Comparison of ENCODE assay signal across 37 cellular contexts in the genomic region with DNA sequence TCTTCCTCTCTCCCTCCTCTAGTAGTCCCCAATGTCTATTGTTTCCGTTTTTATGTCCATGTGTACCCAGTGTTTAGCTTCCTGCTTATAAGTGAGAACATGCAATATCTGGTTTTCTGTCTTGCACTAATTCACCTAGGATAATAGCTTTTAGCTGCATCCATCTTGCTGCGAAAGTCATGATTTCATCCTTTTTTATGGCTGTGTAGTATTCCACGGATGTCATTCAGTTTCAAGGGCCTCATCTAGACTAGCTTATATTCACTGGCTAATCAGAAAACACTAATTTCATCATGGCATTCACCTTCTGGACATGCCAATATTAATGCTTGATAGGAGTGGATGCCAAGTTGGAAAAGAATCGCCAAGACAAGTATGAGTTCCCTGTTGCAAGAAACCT.
A peak's percentile ranks its signal among the peaks of the same experiment; 100 is the strongest.
DNase-seq lines count a peak whose midpoint lies in the region; ATAC-seq, FAIRE-seq and TF ChIP-seq lines count a peak whose summit lies in the region.
"Had no signal": no experiment of that assay in that cellular context is flagged by ENCODE, and none has a peak within 500 bp of the region (broad histone marks: within the 10 kb centered on the region; RNA-seq: fewer than 3 reads in every experiment).

No MANE protein-coding gene starts in this region.

- no TSS peak for BruUV-seq in K562 (replicated peaks; lab: Mats Ljungman, UMichigan)

- in situ Hi-C loops in K562 (cut with MboI): no loop called here
- in situ Hi-C loops in GM13977 (cut with MboI; ENCODE audit: low pct_unique_long_range_greater_than_20kb, low sequenced_read_pairs, unreplicated experiment): no loop called here

- peaks cover 13% of the 10 kb centered on the region for H3K9me3 Mint-ChIP-seq in endodermal cell

- H3K27ac ChIP-seq in HEK293 (ENCODE audit: extremely low read depth, low read depth, low read length) (no peak overlapping the region), K562 (ENCODE audit: extremely low read depth, low read depth, low read length) (no peak overlapping the region), H1 (ENCODE audit: low read depth, low read length) (no peak overlapping the region), endodermal cell (ENCODE audit: low read depth, low read length) (no peak overlapping the region), colonic mucosa (no peak overlapping the region)
- H3K27ac ChIP-seq: 22Rv1, A549, BLaER1, C4-2B had no signal

- H2BK15ac ChIP-seq in H1 (ENCODE audit: low read length): no peak overlapping the region

- WGBS in K562 (ENCODE audit: insufficient coverage, low coverage, missing lambda C conversion rate): 2% methylated on average over 4 of the region's 4 CpGs
- 95% methylated on average over 4 of the region's 4 CpGs; no CpG with 5 or more reads in 1 of the 2 experiments for WGBS in H1 (ENCODE audit: extremely low coverage in 1 of 2, insufficient coverage in 1 of 2, insufficient read length in 1 of 2, insufficient replicate concordance in 2 of 2, low coverage in 1 of 2, low lambda C conversion rate in 2 of 2, missing lambda C conversion rate in 1 of 2), 2 experiments
- 96 to 100% methylated on average over 2 to 4 of the region's 4 CpGs for WGBS in endodermal cell (ENCODE audit: insufficient coverage in 1 of 2, insufficient read length in 1 of 2), 2 experiments
- WGBS in lower leg skin, 2 donors: 95 to 96% methylated on average over 4 of the region's 4 CpGs

- H3K9ac ChIP-seq in K562 (ENCODE audit: insufficient read depth in 1 of 2, low read depth in 2 of 2, low read length in 2 of 2) (no peak overlapping the region), H1 (replicated peaks in 1 of 4; ENCODE audit: extremely low read depth in 1 of 4, low read depth in 3 of 4, low read length in 3 of 4) (no peak overlapping the region), endodermal cell (ENCODE audit: extremely low read depth, low read length, poor library complexity, severe bottlenecking) (no peak overlapping the region), colonic mucosa (ENCODE audit: low read depth in 2 of 2, low read length in 2 of 2) (no peak overlapping the region)
- H3K9ac ChIP-seq: BLaER1; BLaER1 treated with 17β-estradiol and CSF1 and Interleukin-3, amounts not matched to agents 10 nM and 100 nM had no signal

- no peak overlapping the region for H3K18ac ChIP-seq in H1 (ENCODE audit: extremely low read depth, low read length)

- H3K4me3 Mint-ChIP-seq in endodermal cell: no peak overlapping the region
- H3K4me3 Mint-ChIP-seq: B cell; CD14-positive monocyte; CD4-positive, alpha-beta memory T cell; CD4-positive, alpha-beta T cell; CD4-positive, CD25-positive, alpha-beta regulatory T cell; CD8-positive, alpha-beta memory T cell; CD8-positive, alpha-beta T cell had no signal

- no peak overlapping the region for H4K8ac ChIP-seq in H1 (ENCODE audit: extremely low read depth, insufficient read depth, low read length)

- H3K79me2 ChIP-seq in K562 (ENCODE audit: control insufficient read depth, insufficient read depth, low read length) (no peaks in the 10 kb centered on the region), H1 (ENCODE audit: control insufficient read depth in 1 of 2, insufficient read depth in 2 of 2, low read length in 2 of 2) (no peaks in the 10 kb centered on the region)

- H3K9me1 ChIP-seq in K562 (ENCODE audit: control insufficient read depth, insufficient read depth, low read length): no peaks in the 10 kb centered on the region

- H3K27me3 ChIP-seq in K562 (ENCODE audit: control insufficient read depth in 2 of 2, insufficient read depth in 2 of 2, low read length in 2 of 2): no peaks in the 10 kb centered on the region
- no peaks in the 10 kb centered on the region for H3K27me3 ChIP-seq in H1 (replicated peaks in 1 of 4; ENCODE audit: control insufficient read depth in 3 of 4, extremely low read depth in 1 of 4, insufficient read depth in 3 of 4, low read length in 3 of 4)
- H3K27me3 ChIP-seq in endodermal cell (ENCODE audit: control insufficient read depth, insufficient read depth, low read length, poor library complexity, severe bottlenecking): no peaks in the 10 kb centered on the region
- H3K27me3 ChIP-seq in colonic mucosa: no peaks in the 10 kb centered on the region
- H3K27me3 ChIP-seq: BE2C; BLaER1; BLaER1 treated with 17β-estradiol and CSF1 and Interleukin-3, amounts not matched to agents 10 nM and 100 nM had no signal

- H3K4me1 Mint-ChIP-seq in endodermal cell: peaks cover 20% of the 10 kb centered on the region
- H3K4me1 Mint-ChIP-seq: B cell; CD14-positive monocyte; CD4-positive, alpha-beta memory T cell; CD4-positive, CD25-positive, alpha-beta regulatory T cell; CD8-positive, alpha-beta memory T cell had no signal

- no peak for DNase-seq in K562 (ENCODE audit: extremely low read depth in 1 of 4, low spot score in 3 of 4)
- no peak for DNase-seq in H1 (ENCODE audit: low read depth in 1 of 2, low spot score in 2 of 2)
- DNase-seq in endodermal cell: no peak
- no peak for DNase-seq in GM13977 (ENCODE audit: low spot score)
- no peak for DNase-seq in stimulated activated CD4-positive, alpha-beta T cell treated with anti-CD3 and anti-CD28 coated beads, Interleukin-4, amount 100 ng/mL, for 24 hours
- DNase-seq in lower leg skin (ENCODE audit: low spot score in 2 of 2): no peak
- no peak for DNase-seq in colonic mucosa
- DNase-seq: 8988T; ACHN; AML-193; BE2C; C1 segment of cervical spinal cord; Caco-2; Calu3; CD4-positive, alpha-beta memory T cell; CD4-positive, alpha-beta T cell; CD4-positive, CD25-positive, alpha-beta regulatory T cell; CD8-positive, alpha-beta memory T cell; CD8-positive, alpha-beta T cell; COR-L47; DMS 273 treated with DMSO at 0.1 percent for 48 hours; DMS153; DMS53; DMS79; DMS79 treated with DMSO at 0.1 percent for 48 hours; DND-41; EL had no signal

- no peak overlapping the region for H3K23ac ChIP-seq in H1 (ENCODE audit: insufficient read length)

- H3K27me3 Mint-ChIP-seq in endodermal cell (ENCODE audit: insufficient read depth): no peaks in the 10 kb centered on the region
- H3K27me3 Mint-ChIP-seq: B cell; CD4-positive, alpha-beta memory T cell; CD4-positive, alpha-beta T cell; CD4-positive, CD25-positive, alpha-beta regulatory T cell had no signal

- TF ChIP-seq POLR2A in K562 (conservative IDR thresholded peaks at IDR 0.05) (no peak), H1 (IDR thresholded peaks at IDR 0.05; ENCODE audit: control extremely low read depth in 1 of 2, low read depth in 2 of 2, low read length in 2 of 2) (no peak), lower leg skin (IDR thresholded peaks at IDR 0.05) (no peak)

- no peak overlapping the region for H4K5ac ChIP-seq in H1 (ENCODE audit: insufficient read length, low read depth, low read length)

- TF ChIP-seq RAD21 in K562 (CRISPR knock-in tag; conservative IDR thresholded peaks at IDR 0.05 in 1 of 2, IDR thresholded peaks at IDR 0.05 in 1 of 2) (no peak), H1 (IDR thresholded peaks at IDR 0.05 in 1 of 2, conservative IDR thresholded peaks at IDR 0.05 in 1 of 2; ENCODE audit: low read depth in 2 of 2, low read length in 2 of 2) (no peak)

- no peak for FAIRE-seq in K562 (lab: Jason Lieb, UNC)
- no peak for FAIRE-seq in H1 (lab: Jason Lieb, UNC)
- FAIRE-seq: A204.1, A549, D721Med had no signal

- no peak for TF ChIP-seq EP300 in K562 (IDR thresholded peaks at IDR 0.05; ENCODE audit: low read length)
- TF ChIP-seq EP300 in H1 (IDR thresholded peaks at IDR 0.05; ENCODE audit: borderline replicate concordance in 1 of 2, low read depth in 2 of 2, low read length in 2 of 2): no peak

- H3K4ac ChIP-seq in H1 (replicated peaks; ENCODE audit: insufficient read length, low read depth, low read length): no peak overlapping the region

- H4K20me1 ChIP-seq in K562 (replicated peaks; ENCODE audit: control insufficient read depth, insufficient read depth, low read length) (no peaks in the 10 kb centered on the region), H1 (replicated peaks in 1 of 2; ENCODE audit: control insufficient read depth in 1 of 2, insufficient read depth in 2 of 2, low read length in 2 of 2) (no peaks in the 10 kb centered on the region)
- H4K20me1 ChIP-seq: BLaER1; BLaER1 treated with 17β-estradiol and CSF1 and Interleukin-3, amounts not matched to agents 10 nM and 100 nM had no signal

- no peak overlapping the region for H2BK12ac ChIP-seq in H1 (ENCODE audit: low read depth, low read length)

- H3K27ac Mint-ChIP-seq in endodermal cell: no peak overlapping the region
- H3K27ac Mint-ChIP-seq: B cell; CD14-positive monocyte; CD4-positive, alpha-beta memory T cell; CD4-positive, alpha-beta T cell; CD4-positive, CD25-positive, alpha-beta regulatory T cell; CD8-positive, alpha-beta memory T cell; CD8-positive, alpha-beta T cell had no signal

- H3K23me2 ChIP-seq in H1 (ENCODE audit: low read depth, low read length): 0 out of 2 replicates have a peak, but pooled peaks cover 2% of the 10 kb centered on the region

- H3K4me1 ChIP-seq in HEK293 (ENCODE audit: control insufficient read depth, insufficient read depth, low read length): no peaks in the 10 kb centered on the region
- H3K4me1 ChIP-seq in K562 (replicated peaks in 1 of 2; ENCODE audit: control insufficient read depth in 2 of 2, insufficient read depth in 2 of 2, low read length in 2 of 2): no peaks in the 10 kb centered on the region
- H3K4me1 ChIP-seq in H1 (replicated peaks in 1 of 4; ENCODE audit: control insufficient read depth in 3 of 4, insufficient read depth in 4 of 4, low read length in 3 of 4): peaks cover 6 to 15% (median 15%) of the 10 kb centered on the region in 4 experiments; a peak in 5 of 7 replicates
- no peaks in the 10 kb centered on the region for H3K4me1 ChIP-seq in endodermal cell (ENCODE audit: control insufficient read depth, insufficient read depth, low read length)
- no peaks in the 10 kb centered on the region for H3K4me1 ChIP-seq in colonic mucosa
- H3K4me1 ChIP-seq: Caco-2 had no signal

- H2AFZ ChIP-seq in K562 (ENCODE audit: low read depth, low read length) (no peak overlapping the region), H1 (ENCODE audit: low read length) (no peak overlapping the region)

- TF ChIP-seq CTCF in HEK293 (tag by site-specific recombination; IDR thresholded peaks at IDR 0.05) (no peak), K562 (IDR thresholded peaks at IDR 0.05 in 2 of 3, conservative IDR thresholded peaks at IDR 0.05 in 1 of 3; ENCODE audit: insufficient read depth in 2 of 3, low read depth in 1 of 3, low read length in 3 of 3) (no peak), H1 (IDR thresholded peaks at IDR 0.05; ENCODE audit: control extremely low read depth in 1 of 3, insufficient read depth in 1 of 3, low read depth in 1 of 3, low read length in 3 of 3) (no peak), endodermal cell (conservative IDR thresholded peaks at IDR 0.05) (no peak), GM13977 (IDR thresholded peaks at IDR 0.05; ENCODE audit: extremely low read depth, insufficient read depth, missing control alignments) (no peak), lower leg skin (IDR thresholded peaks at IDR 0.05) (no peak), colonic mucosa (IDR thresholded peaks at IDR 0.05) (no peak)

- H4K91ac ChIP-seq in H1 (replicated peaks; ENCODE audit: insufficient read length, low read length): no peak overlapping the region

- no peak overlapping the region for H2BK20ac ChIP-seq in H1 (ENCODE audit: low read length)

- no peaks in the 10 kb centered on the region for H3K36me3 Mint-ChIP-seq in endodermal cell (ENCODE audit: low read depth)
- H3K36me3 Mint-ChIP-seq: CD14-positive monocyte; CD4-positive, alpha-beta memory T cell; CD4-positive, CD25-positive, alpha-beta regulatory T cell; CD8-positive, alpha-beta memory T cell; CD8-positive, alpha-beta T cell had no signal

- ATAC-seq in K562: no peak
- ATAC-seq: A549; CD8-positive, alpha-beta T cell had no signal

- no peak overlapping the region; the same call in 1 of the 2 replicates for H2AK5ac ChIP-seq in H1 (ENCODE audit: low read depth, low read length)

- H3K9me3 ChIP-seq in HEK293 (ENCODE audit: control insufficient read depth, insufficient read depth, low read depth, low read length): no peaks in the 10 kb centered on the region
- no peaks in the 10 kb centered on the region for H3K9me3 ChIP-seq in K562 (replicated peaks; ENCODE audit: control insufficient read depth, insufficient read depth, low read depth, low read length)
- peaks cover 2 to 3% of the 10 kb centered on the region in 2 experiments; a peak in 1 of 4 replicates for H3K9me3 ChIP-seq in H1 (ENCODE audit: insufficient read depth in 2 of 2, low read depth in 1 of 2, low read length in 1 of 2)
- H3K9me3 ChIP-seq in endodermal cell (ENCODE audit: control insufficient read depth, low read length): peaks cover 23% of the 10 kb centered on the region
- no peaks in the 10 kb centered on the region for H3K9me3 ChIP-seq in colonic mucosa
- H3K9me3 ChIP-seq: A549, BE2C had no signal

- H3K36me3 ChIP-seq in HEK293 (ENCODE audit: control insufficient read depth in 2 of 2, insufficient read depth in 1 of 2, low read length in 2 of 2) (no peaks in the 10 kb centered on the region), K562 (ENCODE audit: control insufficient read depth, insufficient read depth, low read length) (no peaks in the 10 kb centered on the region), H1 (ENCODE audit: control insufficient read depth in 2 of 4, insufficient read depth in 4 of 4, low read length in 3 of 4) (no peaks in the 10 kb centered on the region), endodermal cell (ENCODE audit: control insufficient read depth, insufficient read depth, low read length) (no peaks in the 10 kb centered on the region), colonic mucosa (no peaks in the 10 kb centered on the region)
- H3K36me3 ChIP-seq: BE2C; BLaER1; BLaER1 treated with 17β-estradiol and CSF1 and Interleukin-3, amounts not matched to agents 10 nM and 100 nM had no signal

- intact Hi-C loops in K562 (cut with micrococcal nuclease) (no loop called here), lower leg skin (cut with DNase I; ENCODE audit: low total_unique reads) (no loop called here), colonic mucosa (cut with DNase I) (no loop called here)

- H3K4me3 ChIP-seq in HEK293 (ENCODE audit: low read depth, low read length) (no peak overlapping the region), K562 (no peak overlapping the region), H1 (ENCODE audit: extremely low read depth in 1 of 4, insufficient read depth in 2 of 4, low read depth in 3 of 4, low read length in 4 of 4) (no peak overlapping the region), endodermal cell (ENCODE audit: low read length) (peak overlapping the region; percentile 42), lower leg skin (ENCODE audit: low read depth, poor library complexity, severe bottlenecking) (no peak overlapping the region), colonic mucosa (no peak overlapping the region)
- H3K4me3 ChIP-seq: A549; BLaER1; BLaER1 treated with 17β-estradiol and CSF1 and Interleukin-3, amounts not matched to agents 10 nM and 100 nM had no signal

- H3K14ac ChIP-seq in H1 (ENCODE audit: insufficient read length): no peak overlapping the region

- H3K79me1 ChIP-seq in H1 (ENCODE audit: low read depth, low read length): no peaks in the 10 kb centered on the region

- POLR2A ChIA-PET in HEK293 (lab: Yijun Ruan, JAX) (no interaction called here), K562 (lab: Yijun Ruan, JAX) (no interaction called here), H1 (lab: Charles Lee; ENCODE audit: partially characterized antibody) (no interaction called here)

- H3K4me2 ChIP-seq in K562 (ENCODE audit: insufficient read depth, low read length): no peak overlapping the region
- no peak overlapping the region for H3K4me2 ChIP-seq in H1 (ENCODE audit: insufficient read depth in 1 of 2, low read depth in 2 of 2, low read length in 2 of 2)
- H3K4me2 ChIP-seq: A549, BLaER1 had no signal

- no peak overlapping the region for H3K56ac ChIP-seq in H1 (replicated peaks; ENCODE audit: insufficient read length, low read depth, low read length)

- H2BK5ac ChIP-seq in H1 (ENCODE audit: low read depth, low read length): no peak overlapping the region

- CTCF ChIA-PET in HEK293 (lab: Yijun Ruan, JAX) (interaction anchor here (0.5 to 1.0 kb wide), 2 partner anchors 190 to 894 kb away, joined by 3 to 4 read pairs; no protein-coding TSS in a partner anchor), K562 (lab: Yijun Ruan, JAX; ENCODE audit: low intra/inter-chr PET ratio) (no interaction called here), H1 (lab: Charles Lee; ENCODE audit: partially characterized antibody) (no interaction called here)

- H2BK120ac ChIP-seq in H1 (replicated peaks; ENCODE audit: low read depth, low read length): no peak overlapping the region
